ENCODE assay signal across 1 cellular context in the genomic region with DNA sequence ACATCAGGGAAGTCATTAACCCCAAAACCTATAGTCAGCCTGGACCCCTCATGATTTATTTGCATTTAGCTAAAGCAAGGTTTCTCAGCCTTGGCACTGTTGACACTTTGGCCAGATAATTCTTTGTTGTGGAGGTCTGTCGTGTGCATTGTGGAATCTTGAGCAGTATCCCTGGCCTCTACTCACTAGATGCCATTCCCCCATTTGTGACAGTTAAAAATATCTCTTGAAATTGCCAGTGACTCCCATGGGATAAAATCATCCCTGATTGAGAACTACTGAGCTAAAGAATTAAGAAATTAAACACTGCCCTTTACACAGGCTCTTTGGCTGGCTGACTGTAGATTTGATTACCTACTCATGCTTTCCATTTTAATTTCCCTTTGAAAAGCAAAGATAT.
TF ChIP-seq lines count a peak whose summit lies in the region.

No MANE protein-coding gene starts in this region.

TF ChIP-seq in WTC11, 78 proteins besides CTCF, POLR2A, EP300 and RAD21 (continued from another document):
- TF ChIP-seq, protein P1, sequence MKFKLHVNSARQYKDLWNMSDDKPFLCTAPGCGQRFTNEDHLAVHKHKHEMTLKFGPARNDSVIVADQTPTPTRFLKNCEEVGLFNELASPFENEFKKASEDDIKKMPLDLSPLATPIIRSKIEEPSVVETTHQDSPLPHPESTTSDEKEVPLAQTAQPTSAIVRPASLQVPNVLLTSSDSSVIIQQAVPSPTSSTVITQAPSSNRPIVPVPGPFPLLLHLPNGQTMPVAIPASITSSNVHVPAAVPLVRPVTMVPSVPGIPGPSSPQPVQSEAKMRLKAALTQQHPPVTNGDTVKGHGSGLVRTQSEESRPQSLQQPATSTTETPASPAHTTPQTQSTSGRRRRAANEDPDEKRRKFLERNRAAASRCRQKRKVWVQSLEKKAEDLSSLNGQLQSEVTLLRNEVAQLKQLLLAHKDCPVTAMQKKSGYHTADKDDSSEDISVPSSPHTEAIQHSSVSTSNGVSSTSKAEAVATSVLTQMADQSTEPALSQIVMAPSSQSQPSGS (CRISPR knock-in tag; IDR thresholded peaks at IDR 0.05; ENCODE audit: borderline replicate concordance, low read depth) = no peak
- TF ChIP-seq NFYB (CRISPR knock-in tag; conservative IDR thresholded peaks at IDR 0.05; ENCODE audit: low read depth) = no peak
- TF ChIP-seq MYBL2 (CRISPR knock-in tag; IDR thresholded peaks at IDR 0.05) = no peak
